1 cellular context compared by ENCODE assay signal in genomic region chr9:135565141-135565628, GRCh38.
TF ChIP-seq lines count a peak whose summit lies in the region.

No MANE protein-coding gene starts in this region.

TF ChIP-seq in HepG2, 621 proteins besides CTCF, POLR2A, EP300 and RAD21:
- TF ChIP-seq ZNF773 (CRISPR knock-in tag; IDR thresholded peaks at IDR 0.05; ENCODE audit: borderline replicate concordance), result no peak
- no peak for TF ChIP-seq ZNF841 (CRISPR knock-in tag; IDR thresholded peaks at IDR 0.05; ENCODE audit: borderline replicate concordance)
- TF ChIP-seq NFE2L2 (IDR thresholded peaks at IDR 0.05; ENCODE audit: low read length), result no peak
- TF ChIP-seq ZNF557 (CRISPR knock-in tag; IDR thresholded peaks at IDR 0.05), result no peak
- TF ChIP-seq MEIS1 (CRISPR knock-in tag; IDR thresholded peaks at IDR 0.05; ENCODE audit: borderline replicate concordance), result no peak
- no peak for TF ChIP-seq ASH2L (IDR thresholded peaks at IDR 0.05; ENCODE audit: insufficient read length, low read depth, low read length)
- TF ChIP-seq ZNF605 (CRISPR knock-in tag; IDR thresholded peaks at IDR 0.05), result no peak
- TF ChIP-seq ZNF446 (CRISPR knock-in tag; IDR thresholded peaks at IDR 0.05), result no peak
- TF ChIP-seq FUBP1 (CRISPR knock-in tag; IDR thresholded peaks at IDR 0.05; ENCODE audit: borderline replicate concordance), result no peak
- no peak for TF ChIP-seq ZMYM2 (CRISPR knock-in tag; IDR thresholded peaks at IDR 0.05)
- no peak for TF ChIP-seq RERE (CRISPR knock-in tag; IDR thresholded peaks at IDR 0.05; ENCODE audit: low read depth)
- no peak for TF ChIP-seq SALL1 (CRISPR knock-in tag; IDR thresholded peaks at IDR 0.05)
TF ChIP-seq in HepG2: peak in this region for 0.
